ENCODE assay signal across 9 cellular contexts in genomic region chr5:66742083-66742895, GRCh38.
DNase-seq lines count a peak whose midpoint lies in the region; ATAC-seq and TF ChIP-seq lines count a peak whose summit lies in the region.
"Had no signal": no experiment of that assay in that cellular context is flagged by ENCODE, and none has a peak within 500 bp of the region (broad histone marks: within the 10 kb centered on the region; RNA-seq: fewer than 3 reads in every experiment).

No MANE protein-coding gene starts in this region.

- POLR2A ChIA-PET in WTC11 (lab: Charles Lee): no interaction called here

- H3K27me3 ChIP-seq in gastrocnemius medialis: no peaks in the 10 kb centered on the region

- H3K4me3 Mint-ChIP-seq in WTC11: no peak overlapping the region
- H3K4me3 Mint-ChIP-seq: memory B cell had no signal

- H3K27me3 Mint-ChIP-seq in WTC11 (ENCODE audit: low read depth): no peaks in the 10 kb centered on the region

- ATAC-seq in WTC11 (peak; percentile 78), GM21529 (IDR thresholded peaks at IDR 0.05; ENCODE audit: unreplicated experiment) (no peak), gastrocnemius medialis (no peak)

- H3K27ac Mint-ChIP-seq in WTC11: no peak overlapping the region
- H3K27ac Mint-ChIP-seq: memory B cell had no signal

- TF ChIP-seq CTCF in GM12873 (IDR thresholded peaks at IDR 0.05; ENCODE audit: insufficient read depth, low read depth, low read length, missing control alignments) (peak; percentile 32), WTC11 (IDR thresholded peaks at IDR 0.05) (0 out of 2 replicates have a peak, but pooled peaks have one; percentile 25), gastrocnemius medialis (IDR thresholded peaks at IDR 0.05 in 4 of 5, conservative IDR thresholded peaks at IDR 0.05 in 1 of 5) (peak in 1 of 5 experiments; percentile 16)

- no peak for TF ChIP-seq POLR2A in gastrocnemius medialis (IDR thresholded peaks at IDR 0.05)

- intact Hi-C loops in gastrocnemius medialis (cut with DNase I; ENCODE audit: low total_unique reads): loop anchor here (10.0 kb wide), 1 partner anchor 147 kb away; the partner anchor contains the start of gene MAST4

- H3K36me3 ChIP-seq in gastrocnemius medialis: no peaks in the 10 kb centered on the region

- CTCF ChIA-PET in WTC11 (lab: Charles Lee): interaction anchor here (0.7 to 2.0 kb wide), 15 partner anchors 10 to 436 kb away, joined by 3 to 12 read pairs (median 4); no protein-coding TSS in a partner anchor

- 0 out of 2 replicates have a peak, but pooled peaks cover 3% of the 10 kb centered on the region for H3K9me3 Mint-ChIP-seq in WTC11
- H3K9me3 Mint-ChIP-seq: memory B cell had no signal

- peak; percentile 6 for DNase-seq in A172 (ENCODE audit: low spot score)
- peak; percentile 35 for DNase-seq in WTC11 (ENCODE audit: low spot score)
- peak; percentile 49 for DNase-seq in iPS-NIHi7 (ENCODE audit: extremely low spot score)
- no peak for DNase-seq in gastrocnemius medialis
- no peak for DNase-seq in DMS79 (lab: John Stamatoyannopoulos, UW)
- DNase-seq in NCI-H2107 (lab: John Stamatoyannopoulos, UW): no peak

- no peak overlapping the region for H3K4me3 ChIP-seq in gastrocnemius medialis

- no peaks in the 10 kb centered on the region for H3K36me3 Mint-ChIP-seq in WTC11

- peaks cover 0 to 7% of the 10 kb centered on the region in 2 donors for H3K4me1 ChIP-seq in gastrocnemius medialis

- H3K9me3 ChIP-seq in gastrocnemius medialis: no peaks in the 10 kb centered on the region

- H3K27ac ChIP-seq in gastrocnemius medialis: peak overlapping the region in 1 of 4 donors; percentile 26

- in situ Hi-C loops in gastrocnemius medialis (cut with MboI; ENCODE audit: low sequenced_read_pairs in 4 of 4): no loop called here

- H3K4me1 Mint-ChIP-seq in WTC11: no peaks in the 10 kb centered on the region

TF ChIP-seq in WTC11, 78 proteins besides CTCF, POLR2A, EP300 and RAD21:
- TF ChIP-seq IRF1 (CRISPR knock-in tag; IDR thresholded peaks at IDR 0.05) (no peak), SMAD4 (CRISPR knock-in tag; IDR thresholded peaks at IDR 0.05) (no peak), CBFB (CRISPR knock-in tag; IDR thresholded peaks at IDR 0.05; ENCODE audit: low read depth) (no peak), CREM (CRISPR knock-in tag; IDR thresholded peaks at IDR 0.05) (no peak)
- TF ChIP-seq, protein P1, sequence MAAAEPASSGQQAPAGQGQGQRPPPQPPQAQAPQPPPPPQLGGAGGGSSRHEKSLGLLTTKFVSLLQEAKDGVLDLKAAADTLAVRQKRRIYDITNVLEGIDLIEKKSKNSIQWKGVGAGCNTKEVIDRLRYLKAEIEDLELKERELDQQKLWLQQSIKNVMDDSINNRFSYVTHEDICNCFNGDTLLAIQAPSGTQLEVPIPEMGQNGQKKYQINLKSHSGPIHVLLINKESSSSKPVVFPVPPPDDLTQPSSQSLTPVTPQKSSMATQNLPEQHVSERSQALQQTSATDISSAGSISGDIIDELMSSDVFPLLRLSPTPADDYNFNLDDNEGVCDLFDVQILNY (CRISPR knock-in tag; IDR thresholded peaks at IDR 0.05): no peak
- TF ChIP-seq, protein P2, sequence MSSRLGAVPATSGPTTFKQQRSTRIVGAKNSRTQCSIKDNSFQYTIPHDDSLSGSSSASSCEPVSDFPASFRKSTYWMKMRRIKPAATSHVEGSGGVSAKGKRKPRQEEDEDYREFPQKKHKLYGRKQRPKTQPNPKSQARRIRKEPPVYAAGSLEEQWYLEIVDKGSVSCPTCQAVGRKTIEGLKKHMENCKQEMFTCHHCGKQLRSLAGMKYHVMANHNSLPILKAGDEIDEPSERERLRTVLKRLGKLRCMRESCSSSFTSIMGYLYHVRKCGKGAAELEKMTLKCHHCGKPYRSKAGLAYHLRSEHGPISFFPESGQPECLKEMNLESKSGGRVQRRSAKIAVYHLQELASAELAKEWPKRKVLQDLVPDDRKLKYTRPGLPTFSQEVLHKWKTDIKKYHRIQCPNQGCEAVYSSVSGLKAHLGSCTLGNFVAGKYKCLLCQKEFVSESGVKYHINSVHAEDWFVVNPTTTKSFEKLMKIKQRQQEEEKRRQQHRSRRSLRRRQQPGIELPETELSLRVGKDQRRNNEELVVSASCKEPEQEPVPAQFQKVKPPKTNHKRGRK (CRISPR knock-in tag; IDR thresholded peaks at IDR 0.05; ENCODE audit: borderline replicate concordance): no peak
TF ChIP-seq in WTC11: peak in this region for 0.

Comparison
In these comparisons a context has a peak if more than half of its experiments do, and no peak if none do; other contexts are left out.
1. DNase-seq: peak in A172 (single experiment), WTC11 (single experiment) and iPS-NIHi7 (single experiment); none in gastrocnemius medialis (0 of 2), DMS79 (single experiment) and NCI-H2107 (single experiment).